In the genomic region with DNA sequence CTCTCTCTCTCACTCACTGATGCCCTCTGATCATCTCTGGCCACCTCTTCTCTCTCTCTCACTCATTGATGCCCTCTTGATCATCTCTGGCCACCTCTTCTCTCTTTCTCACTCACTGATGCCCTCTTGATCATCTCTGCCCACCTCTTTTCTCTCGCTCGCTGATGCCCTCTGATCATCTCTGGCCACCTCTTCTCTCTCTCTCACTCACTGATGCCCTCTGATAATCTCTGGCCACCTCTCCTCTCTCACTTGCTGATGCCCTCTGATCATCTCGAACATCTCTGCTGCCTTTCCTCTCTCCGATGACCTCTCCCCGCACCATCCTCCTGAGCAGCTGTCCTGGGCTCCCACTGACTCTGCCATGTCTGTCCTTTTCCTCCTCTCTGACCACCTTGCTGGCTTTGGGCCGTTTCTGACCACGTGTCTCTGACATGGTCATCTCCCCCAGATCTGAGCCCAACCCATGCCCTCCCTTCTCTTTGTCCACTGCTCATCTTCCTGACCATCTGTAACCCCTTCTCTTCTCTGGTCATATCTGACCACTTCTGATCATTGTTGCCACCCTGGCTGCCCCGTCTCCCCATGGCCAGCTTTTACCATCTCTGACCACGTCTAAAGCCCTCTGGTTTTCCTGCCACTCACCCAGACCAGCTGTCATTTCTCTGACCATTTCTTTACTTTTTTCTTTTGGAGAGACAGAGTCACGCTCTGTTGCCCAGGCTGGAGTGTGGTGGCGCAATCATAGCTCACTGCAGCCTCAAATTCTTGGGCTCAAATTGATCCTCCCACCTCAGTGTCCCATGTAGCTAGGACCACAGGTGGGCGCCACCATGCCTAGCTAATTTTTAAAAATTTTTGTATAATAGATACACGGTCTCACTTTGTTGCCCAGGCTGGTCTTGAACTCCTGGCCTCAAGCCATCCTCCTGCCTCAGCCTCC, we compare ENCODE assay signal across 10 cellular contexts. TPM values are rescaled to one million over a fixed set of nuclear protein-coding genes. Genes with fewer than 3 reads are reported as not detected.
DNase-seq lines count a peak whose midpoint lies in the region; ATAC-seq and TF ChIP-seq lines count a peak whose summit lies in the region.
"Had no signal": no experiment of that assay in that cellular context is flagged by ENCODE, and none has a peak within 500 bp of the region (broad histone marks: within the 10 kb centered on the region; RNA-seq: fewer than 3 reads in every experiment).

No MANE protein-coding gene starts in this region.

- H3K23ac ChIP-seq in mesendoderm (ENCODE audit: low read length), result no peak overlapping the region

- no peak overlapping the region for H4K8ac ChIP-seq in mesendoderm (ENCODE audit: low read depth, low read length)

- BruUV-seq in A673 (replicated peaks; lab: Mats Ljungman, UMichigan), result no TSS peak

- H3K9me3 ChIP-seq in A673 (ENCODE audit: low read depth, low read length, poor library complexity, severe bottlenecking) (no peaks in the 10 kb centered on the region), ovary (no peaks in the 10 kb centered on the region)

- H3K36me3 Mint-ChIP-seq in HFFc6 (ENCODE audit: low read depth), result peaks cover 8% of the 10 kb centered on the region

- no peak for DNase-seq in A673 (ENCODE audit: low spot score)
- DNase-seq in HFFc6, result no peak
- no peak for DNase-seq in astrocyte of the cerebellum (ENCODE audit: low read depth)
- DNase-seq in mesendoderm, result no peak
- no peak for DNase-seq in NCI-H2196 treated with DMSO at 0.1 percent for 48 hours (lab: John Stamatoyannopoulos, UW; ENCODE audit: unreplicated experiment)
- DNase-seq in NCI-H1694 (lab: John Stamatoyannopoulos, UW), result no peak
- no peak for DNase-seq in ovary
- DNase-seq: NCI-H1105 treated with DMSO at 0.1 percent for 48 hours had no signal

- peak overlapping the region; percentile 4 for H3K4me2 ChIP-seq in mesendoderm (ENCODE audit: low read length)

- intact Hi-C loops in A673 (cut with micrococcal nuclease; ENCODE audit: unreplicated experiment) (loop anchor here (10.0 kb wide), 1 partner anchor 194 kb away; the partner anchor contains the start of genes IGFLR1, LIN37, PSENEN and U2AF1L4), ovary (cut with DNase I) (loop anchor here in 2 of 4 donors (10.0 kb wide), 1 partner anchor 244 kb away; no protein-coding TSS in a partner anchor)

- no peaks in the 10 kb centered on the region for H3K79me2 ChIP-seq in mesendoderm (ENCODE audit: control insufficient read depth, insufficient read depth, low read length)

- peak overlapping the region; percentile 79 for H3K4me3 Mint-ChIP-seq in HFFc6

- no CpG with 5 or more reads among the region's 13 CpGs for WGBS in mesendoderm (ENCODE audit: extremely low coverage, insufficient coverage, low lambda C conversion rate)
- 69 to 70% (median 69%) methylated on average over 13 of the region's 13 CpGs for WGBS in ovary, 3 donors

- H3K27ac ChIP-seq in A673 (ENCODE audit: low read depth, low read length, poor library complexity, severe bottlenecking) (no peak overlapping the region), mesendoderm (ENCODE audit: low read depth, low read length) (no peak overlapping the region), ovary (no peak overlapping the region)

- in situ Hi-C loops in astrocyte of the cerebellum (cut with HindIII; ENCODE audit: low sequenced_read_pairs), result no loop called here

- H3K36me3 ChIP-seq in A673 (ENCODE audit: insufficient read depth, low read length, poor library complexity, severe bottlenecking) (no peaks in the 10 kb centered on the region), mesendoderm (ENCODE audit: control insufficient read depth, insufficient read depth, low read length) (no peaks in the 10 kb centered on the region), ovary (no peaks in the 10 kb centered on the region)

- peaks cover 3% of the 10 kb centered on the region for H3K79me1 ChIP-seq in mesendoderm (ENCODE audit: low read length)

- H2BK120ac ChIP-seq in mesendoderm (ENCODE audit: low read depth, low read length), result no peak overlapping the region

- H2BK15ac ChIP-seq in mesendoderm (replicated peaks; ENCODE audit: low read depth), result no peak overlapping the region

- peaks cover 31% of the 10 kb centered on the region for H3K4me1 Mint-ChIP-seq in HFFc6 (ENCODE audit: low read depth)

- H3K9me3 Mint-ChIP-seq in HFFc6, result no peaks in the 10 kb centered on the region

- no peak overlapping the region for H3K18ac ChIP-seq in mesendoderm (ENCODE audit: low read length)

- H3K4me3 ChIP-seq in A673 (ENCODE audit: low read depth, low read length, poor library complexity, severe bottlenecking) (peak overlapping the region; percentile 96), astrocyte of the cerebellum (ENCODE audit: low read depth, low read length) (peak overlapping the region; percentile 57), mesendoderm (ENCODE audit: low read length) (no peak overlapping the region), ovary (no peak overlapping the region)

- TF ChIP-seq EP300 in ovary (IDR thresholded peaks at IDR 0.05), result no peak

- peaks cover 3% of the 10 kb centered on the region for H3K4me1 ChIP-seq in A673 (ENCODE audit: insufficient read depth, low read length, poor library complexity, severe bottlenecking)
- peaks cover 10% of the 10 kb centered on the region for H3K4me1 ChIP-seq in mesendoderm (ENCODE audit: control insufficient read depth, low read depth, low read length)
- H3K4me1 ChIP-seq in ovary (ENCODE audit: insufficient read depth), result peaks cover 13% of the 10 kb centered on the region

- H3K27me3 ChIP-seq in A673 (replicated peaks; ENCODE audit: insufficient read depth, low read depth, low read length, poor library complexity) (no peaks in the 10 kb centered on the region), mesendoderm (ENCODE audit: insufficient read depth, low read length, poor library complexity) (no peaks in the 10 kb centered on the region), ovary (no peaks in the 10 kb centered on the region)

- H3K27me3 Mint-ChIP-seq in HFFc6 (ENCODE audit: insufficient read depth), result no peaks in the 10 kb centered on the region

- no peak for TF ChIP-seq POLR2A in ovary (IDR thresholded peaks at IDR 0.05)

- ATAC-seq in GM19467 (IDR thresholded peaks at IDR 0.05; ENCODE audit: unreplicated experiment), result no peak

- CTCF ChIA-PET in A673 (lab: Charles Lee), result no interaction called here

- H3K9ac ChIP-seq in mesendoderm (ENCODE audit: low read length), result peak overlapping the region; percentile 17

- H2BK5ac ChIP-seq in mesendoderm (ENCODE audit: low read length), result no peak overlapping the region

- H2AK5ac ChIP-seq in mesendoderm (ENCODE audit: low read length), result no peak overlapping the region

- no peak overlapping the region for H3K27ac Mint-ChIP-seq in HFFc6

- no peak overlapping the region for H4K5ac ChIP-seq in mesendoderm (ENCODE audit: low read length)

- no peak for TF ChIP-seq CTCF in A673 (conservative IDR thresholded peaks at IDR 0.05; ENCODE audit: low read depth, low read length)
- peak; percentile 42 for TF ChIP-seq CTCF in HFFc6 (IDR thresholded peaks at IDR 0.05)
- TF ChIP-seq CTCF in astrocyte of the cerebellum (IDR thresholded peaks at IDR 0.05; ENCODE audit: low read depth, low read length, missing control alignments), result no peak
- TF ChIP-seq CTCF in ovary (IDR thresholded peaks at IDR 0.05), result no peak

- H3K4ac ChIP-seq in mesendoderm (ENCODE audit: low read depth, low read length), result no peak overlapping the region

- H3K56ac ChIP-seq in mesendoderm (ENCODE audit: low read length), result peak overlapping the region; percentile 73

- POLR2A ChIA-PET in A673 (lab: Charles Lee; ENCODE audit: low non-redundant PET), result no interaction called here

RNA-seq across cellular contexts. Expression of gene LRFN3, which starts 2.4 kb away (rescaled TPM):
- total RNA-seq in A673 (2021), result 14.6 and 15.5 TPM in 2 replicates
- 10 to 100 TPM; 15.3 to 21.0 (median 19.1) TPM for total RNA-seq in HFFc6 (2021; fragmentation: NEBNext Ultra II Directional; extraction: Animal tissue kit (Norgen Biotek cat#: 25700))
- polyA plus RNA-seq in mesendoderm (2013, experiment 1 of 2), result 7.6 TPM
- polyA plus RNA-seq in mesendoderm (2013, experiment 2 of 2), result 8.2 TPM
- 10 to 100 TPM; 10.6 to 31.2 (median 21.9) TPM for total RNA-seq in ovary
- 10 to 100 TPM in 1 of 2 donors, 1 to 10 TPM in 1; 6.4 to 13.4 TPM for polyA plus RNA-seq in ovary

RNA-seq across cellular contexts. Expression of gene TYROBP, which starts 30.5 kb away (rescaled TPM):
- not detected in 2 replicates for total RNA-seq in A673 (2021)
- not detected for total RNA-seq in HFFc6 (2021; fragmentation: NEBNext Ultra II Directional; extraction: Animal tissue kit (Norgen Biotek cat#: 25700))
- 0.34 TPM for polyA plus RNA-seq in mesendoderm (2013, experiment 1 of 2)
- 0.29 TPM for polyA plus RNA-seq in mesendoderm (2013, experiment 2 of 2)
- total RNA-seq in ovary, result 10 to 100 TPM in 6 of 7 donors, 1 to 10 TPM in 1; 9.2 to 41.5 (median 31.4) TPM
- polyA plus RNA-seq in ovary, result 100 to 1,000 TPM in 1 of 2 donors, 10 to 100 TPM in 1; 55.1 to 135 TPM
- total RNA-seq: SK-MEL-5 had no signal

RNA-seq across cellular contexts. Expression of gene HCST, which starts 36.2 kb away (rescaled TPM):
- 4.2 and 4.5 TPM in 2 replicates for total RNA-seq in A673 (2021)
- total RNA-seq in HFFc6 (2021; fragmentation: NEBNext Ultra II Directional; extraction: Animal tissue kit (Norgen Biotek cat#: 25700)), result 1 to 10 TPM in 5 of 6 experiments, under 1 TPM in 1; 0.96 to 4.1 (median 1.2) TPM
- 3.3 TPM for polyA plus RNA-seq in mesendoderm (2013, experiment 1 of 2)
- polyA plus RNA-seq in mesendoderm (2013, experiment 2 of 2), result 3.4 TPM
- 1 to 10 TPM in 6 of 7 donors, under 1 TPM in 1; 0.92 to 6.3 (median 5.5) TPM for total RNA-seq in ovary
- 1 to 10 TPM; 8.5 to 9.2 TPM for polyA plus RNA-seq in ovary
- total RNA-seq: SK-MEL-5 had no signal

RNA-seq across cellular contexts. Expression of gene NFKBID, which starts 38.2 kb away (rescaled TPM):
- total RNA-seq in A673 (2021), result 14.9 and 18.0 TPM in 2 replicates
- total RNA-seq in HFFc6 (2021; fragmentation: NEBNext Ultra II Directional; extraction: Animal tissue kit (Norgen Biotek cat#: 25700)), result 1 to 10 TPM; 3.9 to 7.2 (median 5.3) TPM
- polyA plus RNA-seq in mesendoderm (2013, experiment 1 of 2), result 5.1 TPM
- polyA plus RNA-seq in mesendoderm (2013, experiment 2 of 2), result 5.1 TPM
- 10 to 100 TPM; 10.4 to 23.7 (median 14.6) TPM for total RNA-seq in ovary
- polyA plus RNA-seq in ovary, result 1 to 10 TPM; 4.8 to 5.0 TPM

RNA-seq across cellular contexts. Expression of gene SDHAF1, which starts 56.4 kb away (rescaled TPM):
- 8.9 and 11.0 TPM in 2 replicates for total RNA-seq in A673 (2021)
- total RNA-seq in HFFc6 (2021; fragmentation: NEBNext Ultra II Directional; extraction: Animal tissue kit (Norgen Biotek cat#: 25700)), result 10 to 100 TPM in 2 of 6 experiments, 1 to 10 TPM in 4; 8.2 to 12.5 (median 8.9) TPM
- polyA plus RNA-seq in mesendoderm (2013, experiment 1 of 2), result 13.9 TPM
- polyA plus RNA-seq in mesendoderm (2013, experiment 2 of 2), result 14.6 TPM
- total RNA-seq in ovary, result 10 to 100 TPM; 17.0 to 78.6 (median 20.2) TPM
- 10 to 100 TPM; 11.2 to 21.6 TPM for polyA plus RNA-seq in ovary

Comparison
In these comparisons a context has a peak if more than half of its experiments do, and no peak if none do; other contexts are left out.
1. H3K4me3 ChIP-seq: peak in A673 (single experiment) and astrocyte of the cerebellum (single experiment); none in mesendoderm (single experiment) and ovary (single experiment).
2. RNA of gene TYROBP, which starts 30.5 kb away (total RNA-seq): 9.2 to 41.5 TPM in ovary; not detected in A673 and not detected in HFFc6; every median in the first group is over 10 times any median in the second.